In genomic region chr22:19478466-19479357, GRCh38 we compare ENCODE assay signal across 1 cellular context.
TF ChIP-seq lines count a peak whose summit lies in the region.

TSS of gene UFD1 (minus strand) at chr22:19479193. CDS start at chr22:19479085, 108 bp downstream.

TF ChIP-seq in HepG2, 621 proteins besides CTCF, POLR2A, EP300 and RAD21 (continued from another document and continues in another):
- no peak for TF ChIP-seq ZMYM2 (CRISPR knock-in tag; IDR thresholded peaks at IDR 0.05)
- TF ChIP-seq CENPX (CRISPR knock-in tag; IDR thresholded peaks at IDR 0.05) = no peak
- TF ChIP-seq ZFY (CRISPR knock-in tag; IDR thresholded peaks at IDR 0.05) = peak; percentile 82
- TF ChIP-seq THYN1 (CRISPR knock-in tag; IDR thresholded peaks at IDR 0.05; ENCODE audit: borderline replicate concordance, low read depth) = no peak
- no peak for TF ChIP-seq HDAC1 (CRISPR knock-in tag; IDR thresholded peaks at IDR 0.05)
- TF ChIP-seq MAX (IDR thresholded peaks at IDR 0.05) = peak; percentile 21; the same call in 1 of the 2 replicates
- TF ChIP-seq, protein P1, sequence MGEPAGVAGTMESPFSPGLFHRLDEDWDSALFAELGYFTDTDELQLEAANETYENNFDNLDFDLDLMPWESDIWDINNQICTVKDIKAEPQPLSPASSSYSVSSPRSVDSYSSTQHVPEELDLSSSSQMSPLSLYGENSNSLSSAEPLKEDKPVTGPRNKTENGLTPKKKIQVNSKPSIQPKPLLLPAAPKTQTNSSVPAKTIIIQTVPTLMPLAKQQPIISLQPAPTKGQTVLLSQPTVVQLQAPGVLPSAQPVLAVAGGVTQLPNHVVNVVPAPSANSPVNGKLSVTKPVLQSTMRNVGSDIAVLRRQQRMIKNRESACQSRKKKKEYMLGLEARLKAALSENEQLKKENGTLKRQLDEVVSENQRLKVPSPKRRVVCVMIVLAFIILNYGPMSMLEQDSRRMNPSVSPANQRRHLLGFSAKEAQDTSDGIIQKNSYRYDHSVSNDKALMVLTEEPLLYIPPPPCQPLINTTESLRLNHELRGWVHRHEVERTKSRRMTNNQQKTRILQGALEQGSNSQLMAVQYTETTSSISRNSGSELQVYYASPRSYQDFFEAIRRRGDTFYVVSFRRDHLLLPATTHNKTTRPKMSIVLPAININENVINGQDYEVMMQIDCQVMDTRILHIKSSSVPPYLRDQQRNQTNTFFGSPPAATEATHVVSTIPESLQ (CRISPR knock-in tag; conservative IDR thresholded peaks at IDR 0.05) = no peak
- TF ChIP-seq, protein P2, sequence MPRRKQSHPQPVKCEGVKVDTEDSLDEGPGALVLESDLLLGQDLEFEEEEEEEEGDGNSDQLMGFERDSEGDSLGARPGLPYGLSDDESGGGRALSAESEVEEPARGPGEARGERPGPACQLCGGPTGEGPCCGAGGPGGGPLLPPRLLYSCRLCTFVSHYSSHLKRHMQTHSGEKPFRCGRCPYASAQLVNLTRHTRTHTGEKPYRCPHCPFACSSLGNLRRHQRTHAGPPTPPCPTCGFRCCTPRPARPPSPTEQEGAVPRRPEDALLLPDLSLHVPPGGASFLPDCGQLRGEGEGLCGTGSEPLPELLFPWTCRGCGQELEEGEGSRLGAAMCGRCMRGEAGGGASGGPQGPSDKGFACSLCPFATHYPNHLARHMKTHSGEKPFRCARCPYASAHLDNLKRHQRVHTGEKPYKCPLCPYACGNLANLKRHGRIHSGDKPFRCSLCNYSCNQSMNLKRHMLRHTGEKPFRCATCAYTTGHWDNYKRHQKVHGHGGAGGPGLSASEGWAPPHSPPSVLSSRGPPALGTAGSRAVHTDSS (CRISPR knock-in tag; conservative IDR thresholded peaks at IDR 0.05) = no peak
- TF ChIP-seq, protein P3, sequence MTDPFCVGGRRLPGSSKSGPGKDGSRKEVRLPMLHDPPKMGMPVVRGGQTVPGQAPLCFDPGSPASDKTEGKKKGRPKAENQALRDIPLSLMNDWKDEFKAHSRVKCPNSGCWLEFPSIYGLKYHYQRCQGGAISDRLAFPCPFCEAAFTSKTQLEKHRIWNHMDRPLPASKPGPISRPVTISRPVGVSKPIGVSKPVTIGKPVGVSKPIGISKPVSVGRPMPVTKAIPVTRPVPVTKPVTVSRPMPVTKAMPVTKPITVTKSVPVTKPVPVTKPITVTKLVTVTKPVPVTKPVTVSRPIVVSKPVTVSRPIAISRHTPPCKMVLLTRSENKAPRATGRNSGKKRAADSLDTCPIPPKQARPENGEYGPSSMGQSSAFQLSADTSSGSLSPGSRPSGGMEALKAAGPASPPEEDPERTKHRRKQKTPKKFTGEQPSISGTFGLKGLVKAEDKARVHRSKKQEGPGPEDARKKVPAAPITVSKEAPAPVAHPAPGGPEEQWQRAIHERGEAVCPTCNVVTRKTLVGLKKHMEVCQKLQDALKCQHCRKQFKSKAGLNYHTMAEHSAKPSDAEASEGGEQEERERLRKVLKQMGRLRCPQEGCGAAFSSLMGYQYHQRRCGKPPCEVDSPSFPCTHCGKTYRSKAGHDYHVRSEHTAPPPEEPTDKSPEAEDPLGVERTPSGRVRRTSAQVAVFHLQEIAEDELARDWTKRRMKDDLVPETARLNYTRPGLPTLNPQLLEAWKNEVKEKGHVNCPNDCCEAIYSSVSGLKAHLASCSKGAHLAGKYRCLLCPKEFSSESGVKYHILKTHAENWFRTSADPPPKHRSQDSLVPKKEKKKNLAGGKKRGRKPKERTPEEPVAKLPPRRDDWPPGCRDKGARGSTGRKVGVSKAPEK (CRISPR knock-in tag; IDR thresholded peaks at IDR 0.05; ENCODE audit: borderline replicate concordance) = no peak
- TF ChIP-seq ZNF432 (CRISPR knock-in tag; IDR thresholded peaks at IDR 0.05; ENCODE audit: borderline replicate concordance) = no peak
- TF ChIP-seq ZBTB38 (CRISPR knock-in tag; IDR thresholded peaks at IDR 0.05) = no peak
- TF ChIP-seq, protein P4, sequence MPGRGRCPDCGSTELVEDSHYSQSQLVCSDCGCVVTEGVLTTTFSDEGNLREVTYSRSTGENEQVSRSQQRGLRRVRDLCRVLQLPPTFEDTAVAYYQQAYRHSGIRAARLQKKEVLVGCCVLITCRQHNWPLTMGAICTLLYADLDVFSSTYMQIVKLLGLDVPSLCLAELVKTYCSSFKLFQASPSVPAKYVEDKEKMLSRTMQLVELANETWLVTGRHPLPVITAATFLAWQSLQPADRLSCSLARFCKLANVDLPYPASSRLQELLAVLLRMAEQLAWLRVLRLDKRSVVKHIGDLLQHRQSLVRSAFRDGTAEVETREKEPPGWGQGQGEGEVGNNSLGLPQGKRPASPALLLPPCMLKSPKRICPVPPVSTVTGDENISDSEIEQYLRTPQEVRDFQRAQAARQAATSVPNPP (CRISPR knock-in tag; IDR thresholded peaks at IDR 0.05) = no peak
- no peak for TF ChIP-seq PAF1 (CRISPR knock-in tag; IDR thresholded peaks at IDR 0.05)
- TF ChIP-seq, protein P5, sequence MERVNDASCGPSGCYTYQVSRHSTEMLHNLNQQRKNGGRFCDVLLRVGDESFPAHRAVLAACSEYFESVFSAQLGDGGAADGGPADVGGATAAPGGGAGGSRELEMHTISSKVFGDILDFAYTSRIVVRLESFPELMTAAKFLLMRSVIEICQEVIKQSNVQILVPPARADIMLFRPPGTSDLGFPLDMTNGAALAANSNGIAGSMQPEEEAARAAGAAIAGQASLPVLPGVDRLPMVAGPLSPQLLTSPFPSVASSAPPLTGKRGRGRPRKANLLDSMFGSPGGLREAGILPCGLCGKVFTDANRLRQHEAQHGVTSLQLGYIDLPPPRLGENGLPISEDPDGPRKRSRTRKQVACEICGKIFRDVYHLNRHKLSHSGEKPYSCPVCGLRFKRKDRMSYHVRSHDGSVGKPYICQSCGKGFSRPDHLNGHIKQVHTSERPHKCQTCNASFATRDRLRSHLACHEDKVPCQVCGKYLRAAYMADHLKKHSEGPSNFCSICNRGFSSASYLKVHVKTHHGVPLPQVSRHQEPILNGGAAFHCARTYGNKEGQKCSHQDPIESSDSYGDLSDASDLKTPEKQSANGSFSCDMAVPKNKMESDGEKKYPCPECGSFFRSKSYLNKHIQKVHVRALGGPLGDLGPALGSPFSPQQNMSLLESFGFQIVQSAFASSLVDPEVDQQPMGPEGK (CRISPR knock-in tag; IDR thresholded peaks at IDR 0.05) = peak; percentile 14; the same call in 1 of the 2 replicates
- TF ChIP-seq FOSL2 (CRISPR knock-in tag; IDR thresholded peaks at IDR 0.05) = no peak
- TF ChIP-seq E2F1 (CRISPR knock-in tag; IDR thresholded peaks at IDR 0.05) = 0 out of 2 replicates have a peak, but pooled peaks have one; percentile 5
- TF ChIP-seq TMF1 (CRISPR knock-in tag; IDR thresholded peaks at IDR 0.05; ENCODE audit: low read depth) = peak; percentile 21; the same call in 1 of the 2 replicates
- TF ChIP-seq ZNF776 (CRISPR knock-in tag; IDR thresholded peaks at IDR 0.05) = no peak
- no peak for TF ChIP-seq PHF20 (CRISPR knock-in tag; IDR thresholded peaks at IDR 0.05)
- TF ChIP-seq TP53 (CRISPR knock-in tag; conservative IDR thresholded peaks at IDR 0.05) = no peak
- TF ChIP-seq ZNF788 (CRISPR knock-in tag; IDR thresholded peaks at IDR 0.05; ENCODE audit: borderline replicate concordance) = 0 out of 2 replicates have a peak, but pooled peaks have one; percentile 28
- no peak for TF ChIP-seq PHB2 (IDR thresholded peaks at IDR 0.05; ENCODE audit: partially characterized antibody)
- TF ChIP-seq PCBP1 (IDR thresholded peaks at IDR 0.05; ENCODE audit: borderline replicate concordance, low read depth, low read length) = 0 out of 2 replicates have a peak, but pooled peaks have one; percentile 61
- TF ChIP-seq NR3C1 (CRISPR knock-in tag; IDR thresholded peaks at IDR 0.05) = no peak
- TF ChIP-seq SNRNP70 (IDR thresholded peaks at IDR 0.05; ENCODE audit: low read depth, low read length) = no peak
- no peak for TF ChIP-seq ZBTB21 (CRISPR knock-in tag; IDR thresholded peaks at IDR 0.05)
- TF ChIP-seq HCFC1 (IDR thresholded peaks at IDR 0.05; ENCODE audit: low read depth, low read length) = no peak
- TF ChIP-seq, protein P6, sequence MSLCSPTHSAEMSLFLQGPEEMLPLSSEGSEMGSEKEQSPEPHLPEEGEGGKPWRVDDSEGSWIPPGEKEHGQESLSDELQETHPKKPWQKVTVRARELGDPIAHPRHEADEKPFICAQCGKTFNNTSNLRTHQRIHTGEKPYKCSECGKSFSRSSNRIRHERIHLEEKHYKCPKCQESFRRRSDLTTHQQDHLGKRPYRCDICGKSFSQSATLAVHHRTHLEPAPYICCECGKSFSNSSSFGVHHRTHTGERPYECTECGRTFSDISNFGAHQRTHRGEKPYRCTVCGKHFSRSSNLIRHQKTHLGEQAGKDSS (CRISPR knock-in tag; IDR thresholded peaks at IDR 0.05; ENCODE audit: borderline replicate concordance, low read depth) = no peak
- TF ChIP-seq ZNF546 (CRISPR knock-in tag; conservative IDR thresholded peaks at IDR 0.05) = no peak
- no peak for TF ChIP-seq ZFAT (CRISPR knock-in tag; conservative IDR thresholded peaks at IDR 0.05)
- no peak for TF ChIP-seq RXRB (CRISPR knock-in tag; IDR thresholded peaks at IDR 0.05; ENCODE audit: borderline replicate concordance)
- TF ChIP-seq TIGD3 (CRISPR knock-in tag; IDR thresholded peaks at IDR 0.05; ENCODE audit: borderline replicate concordance) = no peak
- TF ChIP-seq, protein P7, sequence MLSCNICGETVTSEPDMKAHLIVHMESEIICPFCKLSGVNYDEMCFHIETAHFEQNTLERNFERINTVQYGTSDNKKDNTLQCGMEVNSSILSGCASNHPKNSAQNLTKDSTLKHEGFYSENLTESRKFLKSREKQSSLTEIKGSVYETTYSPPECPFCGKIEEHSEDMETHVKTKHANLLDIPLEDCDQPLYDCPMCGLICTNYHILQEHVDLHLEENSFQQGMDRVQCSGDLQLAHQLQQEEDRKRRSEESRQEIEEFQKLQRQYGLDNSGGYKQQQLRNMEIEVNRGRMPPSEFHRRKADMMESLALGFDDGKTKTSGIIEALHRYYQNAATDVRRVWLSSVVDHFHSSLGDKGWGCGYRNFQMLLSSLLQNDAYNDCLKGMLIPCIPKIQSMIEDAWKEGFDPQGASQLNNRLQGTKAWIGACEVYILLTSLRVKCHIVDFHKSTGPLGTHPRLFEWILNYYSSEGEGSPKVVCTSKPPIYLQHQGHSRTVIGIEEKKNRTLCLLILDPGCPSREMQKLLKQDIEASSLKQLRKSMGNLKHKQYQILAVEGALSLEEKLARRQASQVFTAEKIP (CRISPR knock-in tag; IDR thresholded peaks at IDR 0.05; ENCODE audit: borderline replicate concordance) = no peak
- peak; percentile 69 for TF ChIP-seq POLR2G (IDR thresholded peaks at IDR 0.05; ENCODE audit: low read depth, low read length)
- TF ChIP-seq ZMYM3 (CRISPR knock-in tag; IDR thresholded peaks at IDR 0.05) = no peak
- no peak for TF ChIP-seq ZSCAN25 (CRISPR knock-in tag; IDR thresholded peaks at IDR 0.05)
- TF ChIP-seq RFX3 (CRISPR knock-in tag; IDR thresholded peaks at IDR 0.05) = no peak
- TF ChIP-seq NR2F1 (CRISPR knock-in tag; IDR thresholded peaks at IDR 0.05) = no peak
- no peak for TF ChIP-seq NFAT5 (CRISPR knock-in tag; IDR thresholded peaks at IDR 0.05)
- TF ChIP-seq ZNF841 (CRISPR knock-in tag; IDR thresholded peaks at IDR 0.05; ENCODE audit: borderline replicate concordance) = no peak
- TF ChIP-seq NAIF1 (CRISPR knock-in tag; IDR thresholded peaks at IDR 0.05; ENCODE audit: borderline replicate concordance) = no peak
- no peak for TF ChIP-seq ZBTB1 (CRISPR knock-in tag; IDR thresholded peaks at IDR 0.05; ENCODE audit: borderline replicate concordance)
- TF ChIP-seq TBL1XR1 (IDR thresholded peaks at IDR 0.05; ENCODE audit: borderline replicate concordance, low read length, partially characterized antibody) = peak; percentile 4
